ENCODE assay signal across 8 cellular contexts in genomic region chr9:33151007-33151557, GRCh38. TPM values are rescaled to one million over a fixed set of nuclear protein-coding genes. Genes with fewer than 3 reads are reported as not detected.
A peak's percentile ranks its signal among the peaks of the same experiment; 100 is the strongest.
DNase-seq lines count a peak whose midpoint lies in the region; ATAC-seq, FAIRE-seq and TF ChIP-seq lines count a peak whose summit lies in the region.

No MANE protein-coding gene starts in this region.

- H3K4me3 Mint-ChIP-seq in activated T-helper 17 cell treated with anti-CD3 and anti-CD28 coated beads, Interleukin-2, amount 50 U/mL, for 72 hours, result peak overlapping the region; percentile 77

- dilution Hi-C loops in keratinocyte (cut with MboI; ENCODE audit: extremely low pct_ligation_motif_present, low sequenced_read_pairs), result no loop called here

- H3K9me3 ChIP-seq in keratinocyte (ENCODE audit: control insufficient read depth, low read depth, low read length), result no peaks in the 10 kb centered on the region

- peak; percentile 89 for FAIRE-seq in keratinocyte (lab: Jason Lieb, UNC)

- peak overlapping the region; percentile 46 for H3K4me2 ChIP-seq in keratinocyte (ENCODE audit: control insufficient read depth, extremely low read depth, insufficient read depth, low read depth, low read length)

- no peak overlapping the region for H2AFZ ChIP-seq in keratinocyte (ENCODE audit: control insufficient read depth, low read length)

- no peak overlapping the region for H3K4me3 ChIP-seq in keratinocyte (ENCODE audit: control insufficient read depth in 2 of 3, extremely low read depth in 1 of 3, insufficient read depth in 2 of 3, low read depth in 1 of 3, low read length in 3 of 3)

- peaks cover 23% of the 10 kb centered on the region for H3K4me1 ChIP-seq in keratinocyte (ENCODE audit: control insufficient read depth, extremely low read depth, insufficient read depth, low read length)

- no peaks in the 10 kb centered on the region for H3K27me3 Mint-ChIP-seq in activated T-helper 17 cell treated with anti-CD3 and anti-CD28 coated beads, Interleukin-2, amount 50 U/mL, for 72 hours

- peaks cover 72% of the 10 kb centered on the region for H3K4me1 Mint-ChIP-seq in activated T-helper 17 cell treated with anti-CD3 and anti-CD28 coated beads, Interleukin-2, amount 50 U/mL, for 72 hours

- TF ChIP-seq CTCF in keratinocyte (optimal IDR thresholded peaks at IDR 0.05 in 1 of 3, IDR thresholded peaks at IDR 0.05 in 1 of 3, conservative IDR thresholded peaks at IDR 0.05 in 1 of 3; ENCODE audit: extremely low read depth in 1 of 3, insufficient read depth in 2 of 3, low read length in 3 of 3), result no peak

- peak; percentile 48 for ATAC-seq in activated T-helper 17 cell treated with anti-CD3 and anti-CD28 coated beads, Interleukin-2, amount 50 U/mL, for 72 hours (replicated peaks)
- no peak for ATAC-seq in HG02852 (IDR thresholded peaks at IDR 0.05; ENCODE audit: unreplicated experiment)

- DNase-seq in AG20443 (ENCODE audit: low spot score), result peak; percentile 76
- DNase-seq in HK-2 (ENCODE audit: unreplicated experiment), result peak; percentile 46
- no peak for DNase-seq in keratinocyte (ENCODE audit: low read depth, low spot score)
- DNase-seq in stromal cell of bone marrow (ENCODE audit: low read depth), result peak; percentile 94
- no peak for DNase-seq in activated CD4-positive, alpha-beta T cell treated with anti-CD3 and anti-CD28 coated beads for 48 hours
- DNase-seq in activated naive CD4-positive, alpha-beta T cell treated with anti-CD3 and anti-CD28 coated beads, Interleukin-2, amount 50 U/mL, for 16 hours, result no peak

- peaks cover 0 to under 1% of the 10 kb centered on the region in 2 experiments for H3K36me3 ChIP-seq in keratinocyte (ENCODE audit: control insufficient read depth in 2 of 2, extremely low read depth in 1 of 2, insufficient read depth in 2 of 2, low read length in 2 of 2)

- H3K27ac ChIP-seq in keratinocyte (ENCODE audit: control insufficient read depth, insufficient read depth, low read length), result peak overlapping the region; percentile 38

- peaks cover 30% of the 10 kb centered on the region for H3K36me3 Mint-ChIP-seq in activated T-helper 17 cell treated with anti-CD3 and anti-CD28 coated beads, Interleukin-2, amount 50 U/mL, for 72 hours (ENCODE audit: low read depth)

- no peaks in the 10 kb centered on the region for H3K27me3 ChIP-seq in keratinocyte (ENCODE audit: control insufficient read depth, extremely low read depth, insufficient read depth, low read length)

- peak overlapping the region; percentile 52 for H3K27ac Mint-ChIP-seq in activated T-helper 17 cell treated with anti-CD3 and anti-CD28 coated beads, Interleukin-2, amount 50 U/mL, for 72 hours

- peak overlapping the region; percentile 16 for H3K9ac ChIP-seq in keratinocyte (ENCODE audit: control insufficient read depth, extremely low read depth, insufficient read depth, low read length)

- peaks cover 6% of the 10 kb centered on the region for H3K9me1 ChIP-seq in keratinocyte (ENCODE audit: control insufficient read depth, extremely low read depth, insufficient read depth, low read length)

- H3K9me3 Mint-ChIP-seq in activated T-helper 17 cell treated with anti-CD3 and anti-CD28 coated beads, Interleukin-2, amount 50 U/mL, for 72 hours, result no peaks in the 10 kb centered on the region

- peaks cover 8% of the 10 kb centered on the region for H4K20me1 ChIP-seq in keratinocyte (ENCODE audit: control insufficient read depth, extremely low read depth, insufficient read depth, low read length)

- peaks cover 95% of the 10 kb centered on the region for H3K79me2 ChIP-seq in keratinocyte (ENCODE audit: control insufficient read depth, insufficient read depth, low read length)

RNA-seq across cellular contexts. Expression of gene B4GALT1, which starts 16.1 kb away (rescaled TPM):
- total RNA-seq in activated T-helper 17 cell treated with anti-CD3 and anti-CD28 coated beads, Interleukin-2, amount 50 U/mL, for 72 hours, result 10 to 100 TPM; 45.4 to 57.9 TPM
- polyA plus RNA-seq in keratinocyte, result 54.3 to 82.9 TPM (median 55.1 TPM) in 3 replicates
- polyA plus RNA-seq in keratinocyte (2011; ENCODE audit: low read depth), result 9.5 TPM
- 57.6 and 65.9 TPM in 2 replicates for polyA plus RNA-seq in keratinocyte (2011; cell fraction: cytosol; rRNA removed)
- polyA plus RNA-seq in keratinocyte (2011; cell fraction: nucleus; rRNA removed), result 114 and 120 TPM in 2 replicates
- 60.2 and 84.0 TPM in 2 replicates for polyA plus RNA-seq in keratinocyte (2012; ENCODE audit: low replicate concordance)
- 112 to 184 TPM (median 118 TPM) in 3 replicates for polyA minus RNA-seq in keratinocyte
- 89.8 TPM for polyA minus RNA-seq in keratinocyte (2011; cell fraction: cytosol; rRNA and poly(A)+ RNA removed)
- polyA minus RNA-seq in keratinocyte (2011; cell fraction: nucleus; rRNA and poly(A)+ RNA removed), result 109 and 160 TPM in 2 replicates

Comparison
In these comparisons a context has a peak if more than half of its experiments do, and no peak if none do; other contexts are left out.
1. DNase-seq: peak in AG20443 (single experiment), HK-2 (single experiment) and stromal cell of bone marrow (single experiment); none in keratinocyte (single experiment), activated CD4-positive, alpha-beta T cell treated with anti-CD3 and anti-CD28 coated beads for 48 hours (single experiment) and activated naive CD4-positive, alpha-beta T cell treated with anti-CD3 and anti-CD28 coated beads, Interleukin-2, amount 50 U/mL, for 16 hours (single experiment).